ENCODE assay signal across 11 cellular contexts in the genomic region with DNA sequence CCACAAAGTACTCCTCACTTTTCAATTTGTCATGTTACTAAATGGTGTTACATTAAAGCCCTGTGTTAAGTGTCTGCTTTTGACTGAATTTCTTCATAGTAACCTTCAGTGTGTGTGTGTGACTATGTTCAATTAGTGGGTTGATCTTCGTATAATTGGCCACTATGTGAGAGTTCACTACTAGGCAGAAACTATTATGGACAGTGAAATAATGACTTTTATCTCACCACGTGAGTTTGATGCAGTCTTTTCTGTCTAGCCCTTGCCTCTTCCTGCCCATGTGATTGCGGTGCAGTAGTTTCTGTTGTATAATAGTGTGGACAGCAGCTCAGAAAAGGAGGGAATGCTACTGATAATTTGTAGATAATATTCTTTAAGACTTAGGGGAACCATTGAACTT. TPM values are rescaled to one million over a fixed set of nuclear protein-coding genes. Genes with fewer than 3 reads are reported as not detected.
DNase-seq lines count a peak whose midpoint lies in the region; ATAC-seq and TF ChIP-seq lines count a peak whose summit lies in the region.
"Had no signal": no experiment of that assay in that cellular context is flagged by ENCODE, and none has a peak within 500 bp of the region (broad histone marks: within the 10 kb centered on the region; RNA-seq: fewer than 3 reads in every experiment).

No MANE protein-coding gene starts in this region.

- no peak overlapping the region for H4K91ac ChIP-seq in neuronal stem cell (ENCODE audit: low read depth, low read length, poor library complexity)

- no peak overlapping the region for H3K23ac ChIP-seq in neuronal stem cell (ENCODE audit: low read depth, low read length, poor library complexity)

- H3K9me3 ChIP-seq in endodermal cell (ENCODE audit: control insufficient read depth, low read length) (no peaks in the 10 kb centered on the region), neuronal stem cell (replicated peaks in 1 of 2; ENCODE audit: control insufficient read depth in 2 of 2, insufficient read depth in 1 of 2, low read depth in 1 of 2, low read length in 2 of 2) (no peaks in the 10 kb centered on the region)

- no peak overlapping the region for H2AFZ ChIP-seq in neuronal stem cell (ENCODE audit: low read length)
- H2AFZ ChIP-seq: neural progenitor cell had no signal

- TF ChIP-seq CTCF in endodermal cell (conservative IDR thresholded peaks at IDR 0.05) (no peak), type B pancreatic cell (conservative IDR thresholded peaks at IDR 0.05) (no peak)

- H3K79me1 ChIP-seq in neuronal stem cell (ENCODE audit: low read depth, low read length) = peaks cover 6% of the 10 kb centered on the region

- no peak overlapping the region for H2BK15ac ChIP-seq in neuronal stem cell (ENCODE audit: low read length)

- H3K27ac ChIP-seq in endodermal cell (ENCODE audit: low read depth, low read length) (no peak overlapping the region), neuronal stem cell (replicated peaks; ENCODE audit: low read length) (no peak overlapping the region)

- peaks cover 37% of the 10 kb centered on the region for H3K4me1 Mint-ChIP-seq in stimulated activated naive CD8-positive, alpha-beta T cell treated with anti-CD3 and anti-CD28 coated beads, Interleukin-15, Interleukin-2, amounts not matched to agents 100 ng/mL and 50 ng/mL, for 24 hours (ENCODE audit: low read depth)
- peaks cover 7% of the 10 kb centered on the region for H3K4me1 Mint-ChIP-seq in endodermal cell
- peaks cover 11% of the 10 kb centered on the region for H3K4me1 Mint-ChIP-seq in type B pancreatic cell (ENCODE audit: unreplicated experiment)

- H3K36me3 Mint-ChIP-seq in stimulated activated naive CD8-positive, alpha-beta T cell treated with anti-CD3 and anti-CD28 coated beads, Interleukin-15, Interleukin-2, amounts not matched to agents 100 ng/mL and 50 ng/mL, for 24 hours (ENCODE audit: low read depth) = peaks cover 65% of the 10 kb centered on the region
- H3K36me3 Mint-ChIP-seq in endodermal cell (ENCODE audit: low read depth) (peaks cover 49% of the 10 kb centered on the region), type B pancreatic cell (peaks cover 18% of the 10 kb centered on the region)

- 90 to 92% methylated on average over 2 to 3 of the region's 3 CpGs for WGBS in endodermal cell (ENCODE audit: insufficient coverage in 1 of 2, insufficient read length in 1 of 2), 2 experiments
- no CpG with 5 or more reads among the region's 3 CpGs for WGBS in neuronal stem cell (ENCODE audit: extremely low coverage in 2 of 2, insufficient read length in 2 of 2, insufficient replicate concordance in 1 of 2), 2 donors

- H2AK5ac ChIP-seq in neuronal stem cell (ENCODE audit: low read depth, low read length) = no peak overlapping the region

- H2BK5ac ChIP-seq in neuronal stem cell (ENCODE audit: low read length) = no peak overlapping the region

- no peak overlapping the region for H3K4ac ChIP-seq in neuronal stem cell (ENCODE audit: low read length)

- H3K4me3 ChIP-seq in endodermal cell (ENCODE audit: low read length) (no peak overlapping the region), neuronal stem cell (ENCODE audit: low read length in 2 of 2) (no peak overlapping the region)
- H3K4me3 ChIP-seq: neural progenitor cell had no signal

- H2BK12ac ChIP-seq in neuronal stem cell (ENCODE audit: low read length) = no peak overlapping the region

- H3K9me3 Mint-ChIP-seq in stimulated activated naive CD8-positive, alpha-beta T cell treated with anti-CD3 and anti-CD28 coated beads, Interleukin-15, Interleukin-2, amounts not matched to agents 100 ng/mL and 50 ng/mL, for 24 hours = no peaks in the 10 kb centered on the region
- H3K9me3 Mint-ChIP-seq in endodermal cell (no peaks in the 10 kb centered on the region), type B pancreatic cell (no peaks in the 10 kb centered on the region)
- H3K9me3 Mint-ChIP-seq: neural progenitor cell had no signal

- no peaks in the 10 kb centered on the region for H3K27me3 Mint-ChIP-seq in stimulated activated naive CD8-positive, alpha-beta T cell treated with anti-CD3 and anti-CD28 coated beads, Interleukin-15, Interleukin-2, amounts not matched to agents 100 ng/mL and 50 ng/mL, for 24 hours
- H3K27me3 Mint-ChIP-seq in endodermal cell (ENCODE audit: insufficient read depth) (no peaks in the 10 kb centered on the region), type B pancreatic cell (no peaks in the 10 kb centered on the region)

- no peaks in the 10 kb centered on the region for H3K4me1 ChIP-seq in endodermal cell (ENCODE audit: control insufficient read depth, insufficient read depth, low read length)
- peaks cover 2% of the 10 kb centered on the region in 2 donors for H3K4me1 ChIP-seq in neuronal stem cell (ENCODE audit: control insufficient read depth in 2 of 2, insufficient read depth in 1 of 2, low read depth in 1 of 2, low read length in 2 of 2)

- H4K8ac ChIP-seq in neuronal stem cell (ENCODE audit: low read depth, low read length) = no peak overlapping the region

- DNase-seq in stimulated activated naive CD8-positive, alpha-beta T cell treated with anti-CD3 and anti-CD28 coated beads, Interleukin-15, Interleukin-2, amounts not matched to agents 100 U/mL and 50 U/mL, for 24 hours = no peak
- DNase-seq in RKO (ENCODE audit: low spot score) (peak; percentile 51), endodermal cell (no peak), type B pancreatic cell (ENCODE audit: extremely low spot score, unreplicated experiment) (no peak), neuronal stem cell (ENCODE audit: low spot score) (no peak), NCI-H187 treated with DMSO at 0.1 percent for 48 hours (lab: John Stamatoyannopoulos, UW) (no peak), NCI-H1092 (lab: John Stamatoyannopoulos, UW) (no peak)
- DNase-seq: NCI-H187; NK-92 treated with Interleukin-12 subunit alpha and Interleukin-12 subunit beta, amount 100 ng/mL, for 24 hours had no signal

- H3K4me3 Mint-ChIP-seq in stimulated activated naive CD8-positive, alpha-beta T cell treated with anti-CD3 and anti-CD28 coated beads, Interleukin-15, Interleukin-2, amounts not matched to agents 100 ng/mL and 50 ng/mL, for 24 hours = no peak overlapping the region
- no peak overlapping the region for H3K4me3 Mint-ChIP-seq in endodermal cell
- H3K4me3 Mint-ChIP-seq in type B pancreatic cell = peak overlapping the region; percentile 49
- H3K4me3 Mint-ChIP-seq: neural progenitor cell had no signal

- H3K4me2 ChIP-seq in neuronal stem cell (ENCODE audit: insufficient read depth, low read length, poor library complexity, severe bottlenecking) = no peak overlapping the region
- H3K4me2 ChIP-seq: neural progenitor cell had no signal

- no peak overlapping the region for H3K14ac ChIP-seq in neuronal stem cell (ENCODE audit: low read length)

- no peak overlapping the region for H2BK120ac ChIP-seq in neuronal stem cell (ENCODE audit: low read depth, low read length)

- H3K9ac ChIP-seq in endodermal cell (ENCODE audit: extremely low read depth, low read length, poor library complexity, severe bottlenecking) = no peak overlapping the region
- no peak overlapping the region for H3K9ac ChIP-seq in neuronal stem cell (ENCODE audit: low read depth, low read length, poor library complexity)
- H3K9ac ChIP-seq: neural progenitor cell had no signal

- H3K27ac Mint-ChIP-seq in stimulated activated naive CD8-positive, alpha-beta T cell treated with anti-CD3 and anti-CD28 coated beads, Interleukin-15, Interleukin-2, amounts not matched to agents 100 ng/mL and 50 ng/mL, for 24 hours = peak overlapping the region; percentile 84
- H3K27ac Mint-ChIP-seq in endodermal cell (peak overlapping the region; percentile 76), type B pancreatic cell (peak overlapping the region; percentile 46)
- H3K27ac Mint-ChIP-seq: neural progenitor cell had no signal

- H3K36me3 ChIP-seq in endodermal cell (ENCODE audit: control insufficient read depth, insufficient read depth, low read length) (peaks cover 68% of the 10 kb centered on the region), neuronal stem cell (replicated peaks in 1 of 2; ENCODE audit: control insufficient read depth in 2 of 2, insufficient read depth in 2 of 2, low read length in 2 of 2) (peaks cover 23 to 79% of the 10 kb centered on the region in 2 donors)

- ATAC-seq in stimulated activated naive CD8-positive, alpha-beta T cell treated with anti-CD3 and anti-CD28 coated beads, Interleukin-15, Interleukin-2, amounts not matched to agents 100 U/mL and 50 U/mL, for 24 hours = no peak

- no peak overlapping the region for H3K18ac ChIP-seq in neuronal stem cell (ENCODE audit: low read length)

- H3K27me3 ChIP-seq in endodermal cell (ENCODE audit: control insufficient read depth, insufficient read depth, low read length, poor library complexity, severe bottlenecking) (no peaks in the 10 kb centered on the region), neuronal stem cell (ENCODE audit: control insufficient read depth in 3 of 3, insufficient read depth in 3 of 3, low read depth in 1 of 3, low read length in 3 of 3) (no peaks in the 10 kb centered on the region)
- H3K27me3 ChIP-seq: neural progenitor cell had no signal

RNA-seq across cellular contexts. Expression of a gene that starts 1.8 kb away (rescaled TPM):
- 10 to 100 TPM; 38.9 to 41.4 TPM for total RNA-seq in endodermal cell
- 43.0 TPM for polyA plus RNA-seq in endodermal cell (2013, experiment 1 of 2)
- polyA plus RNA-seq in endodermal cell (2013, experiment 2 of 2) = 45.7 TPM
- total RNA-seq in type B pancreatic cell (ENCODE audit: low replicate concordance) = 32.9 and 42.6 TPM in 2 replicates
- polyA plus RNA-seq in neuronal stem cell (2013, experiment 1 of 2) = 34.7 TPM
- 39.1 TPM for polyA plus RNA-seq in neuronal stem cell (2013, experiment 2 of 2)

RNA-seq across cellular contexts. Expression of a gene that starts 32.1 kb away (rescaled TPM):
- total RNA-seq in endodermal cell (100 to 1,000 TPM; 389 to 615 TPM), type B pancreatic cell (ENCODE audit: low replicate concordance) (597 and 598 TPM in 2 replicates)
- 314 TPM for polyA plus RNA-seq in endodermal cell (2013, experiment 1 of 2)
- 288 TPM for polyA plus RNA-seq in endodermal cell (2013, experiment 2 of 2)
- 176 TPM for polyA plus RNA-seq in neuronal stem cell (2013, experiment 1 of 2)
- polyA plus RNA-seq in neuronal stem cell (2013, experiment 2 of 2) = 182 TPM

RNA-seq across cellular contexts. Expression of a gene that starts 50.0 kb away (rescaled TPM):
- not detected for total RNA-seq in endodermal cell
- not detected for polyA plus RNA-seq in endodermal cell (2013, experiment 1 of 2)
- not detected for polyA plus RNA-seq in endodermal cell (2013, experiment 2 of 2)
- not detected in 2 replicates for total RNA-seq in type B pancreatic cell (ENCODE audit: low replicate concordance)
- not detected for polyA plus RNA-seq in neuronal stem cell (2013, experiment 1 of 2)
- 0.07 TPM for polyA plus RNA-seq in neuronal stem cell (2013, experiment 2 of 2)
